8 cellular contexts compared by ENCODE assay signal in genomic region chr16:709651-710499, GRCh38. TPM values are rescaled to one million over a fixed set of nuclear protein-coding genes. Genes with fewer than 3 reads are reported as not detected.
DNase-seq lines count a peak whose midpoint lies in the region; ATAC-seq and TF ChIP-seq lines count a peak whose summit lies in the region.

No MANE protein-coding gene starts in this region.

- ATAC-seq in stimulated activated effector memory CD8-positive, alpha-beta T cell treated with anti-CD3 and anti-CD28 coated beads, Interleukin-12 subunit alpha, Interleukin-12 subunit beta, amount 100 ng/mL, for 72 hours, result no peak
- no peak for ATAC-seq in left lung

- H3K4me1 ChIP-seq in BE2C, result peaks cover 30% of the 10 kb centered on the region
- H3K4me1 ChIP-seq in hepatocyte (ENCODE audit: insufficient read depth), result peaks cover 3% of the 10 kb centered on the region
- peaks cover 3 to 20% of the 10 kb centered on the region in 2 donors for H3K4me1 ChIP-seq in left lung

- H3K27ac ChIP-seq in hepatocyte, result no peak overlapping the region
- H3K27ac ChIP-seq in left lung, result no peak overlapping the region

- H2AFZ ChIP-seq in hepatocyte, result no peak overlapping the region

- no peaks in the 10 kb centered on the region for H3K27me3 ChIP-seq in BE2C
- H3K27me3 ChIP-seq in hepatocyte, result peaks cover 54% of the 10 kb centered on the region
- H3K27me3 ChIP-seq in left lung, result peaks cover 29 to 94% of the 10 kb centered on the region in 2 donors

- H3K4me3 Mint-ChIP-seq in stimulated activated effector memory CD8-positive, alpha-beta T cell treated with anti-CD3 and anti-CD28 coated beads, Interleukin-12 subunit alpha, Interleukin-12 subunit beta, amount 100 ng/mL, for 72 hours, result no peak overlapping the region

- no peaks in the 10 kb centered on the region for H3K36me3 Mint-ChIP-seq in stimulated activated effector memory CD8-positive, alpha-beta T cell treated with anti-CD3 and anti-CD28 coated beads, Interleukin-12 subunit alpha, Interleukin-12 subunit beta, amount 100 ng/mL, for 72 hours

- H3K4me1 Mint-ChIP-seq in stimulated activated effector memory CD8-positive, alpha-beta T cell treated with anti-CD3 and anti-CD28 coated beads, Interleukin-12 subunit alpha, Interleukin-12 subunit beta, amount 100 ng/mL, for 72 hours, result peaks cover 5% of the 10 kb centered on the region

- no peak; the same call in 1 of the 2 replicates for TF ChIP-seq CTCF in BE2C (IDR thresholded peaks at IDR 0.05; ENCODE audit: low read depth, low read length)
- TF ChIP-seq CTCF in hepatocyte (IDR thresholded peaks at IDR 0.05; ENCODE audit: poor library complexity), result no peak
- TF ChIP-seq CTCF in GM13976 (IDR thresholded peaks at IDR 0.05; ENCODE audit: borderline replicate concordance, control extremely low read depth, extremely low read depth, insufficient read depth, missing control alignments), result no peak
- no peak for TF ChIP-seq CTCF in GM13977 (IDR thresholded peaks at IDR 0.05; ENCODE audit: extremely low read depth, insufficient read depth, missing control alignments)
- TF ChIP-seq CTCF in left lung (IDR thresholded peaks at IDR 0.05), result no peak

- H3K4me3 ChIP-seq in BE2C (ENCODE audit: low read depth, low read length) (peak overlapping the region; percentile 44), hepatocyte (no peak overlapping the region), left lung (no peak overlapping the region)

- no peaks in the 10 kb centered on the region for H3K79me2 ChIP-seq in hepatocyte

- DNase-seq in BE2C (peak; percentile 95), KBM-7 (peak; percentile 65), SHP77 treated with DMSO at 0.1 percent for 48 hours (lab: John Stamatoyannopoulos, UW) (peak; percentile 73), hepatocyte (ENCODE audit: low spot score) (peak; percentile 71), GM13976 (ENCODE audit: low spot score) (no peak), GM13977 (ENCODE audit: low spot score) (no peak), left lung (no peak)
- DNase-seq in stimulated activated effector memory CD8-positive, alpha-beta T cell treated with anti-CD3 and anti-CD28 coated beads, Interleukin-12 subunit alpha, Interleukin-12 subunit beta, amount 100 ng/mL, for 72 hours (ENCODE audit: low spot score in 2 of 2), result no peak

- intact Hi-C loops in left lung (cut with DNase I), result loop anchor here in 1 of 2 donors (5.0 kb wide), 1 partner anchor 72 kb away; no protein-coding TSS in a partner anchor

- WGBS in hepatocyte (ENCODE audit: low lambda C conversion rate, missing lambda C conversion rate), result 42% methylated on average over 29 of the region's 29 CpGs

- H4K20me1 ChIP-seq in hepatocyte (ENCODE audit: insufficient read depth, poor library complexity, severe bottlenecking), result no peaks in the 10 kb centered on the region

- in situ Hi-C loops in KBM-7 (cut with MboI; ENCODE audit: low pct_unique_long_range_greater_than_20kb, low sequenced_read_pairs), result loop anchor here (10.0 kb wide), 1 partner anchor 75 kb away; the partner anchor contains the start of genes CHTF18 and RPUSD1
- in situ Hi-C loops in GM13976 (cut with MboI; ENCODE audit: low sequenced_read_pairs, unreplicated experiment), result loop anchor here (5.0 kb wide), 1 partner anchor 72 kb away; no protein-coding TSS in a partner anchor
- in situ Hi-C loops in GM13977 (cut with MboI; ENCODE audit: low pct_unique_long_range_greater_than_20kb, low sequenced_read_pairs, unreplicated experiment), result loop anchor here (5.0 kb wide), 1 partner anchor 77 kb away; the partner anchor contains the start of genes CHTF18 and RPUSD1

- no peaks in the 10 kb centered on the region for H3K9me3 Mint-ChIP-seq in stimulated activated effector memory CD8-positive, alpha-beta T cell treated with anti-CD3 and anti-CD28 coated beads, Interleukin-12 subunit alpha, Interleukin-12 subunit beta, amount 100 ng/mL, for 72 hours

- H3K4me2 ChIP-seq in hepatocyte, result no peak overlapping the region

- H3K9me2 ChIP-seq in hepatocyte (replicated peaks; ENCODE audit: insufficient read depth), result no peaks in the 10 kb centered on the region

- no peak overlapping the region for H3K27ac Mint-ChIP-seq in stimulated activated effector memory CD8-positive, alpha-beta T cell treated with anti-CD3 and anti-CD28 coated beads, Interleukin-12 subunit alpha, Interleukin-12 subunit beta, amount 100 ng/mL, for 72 hours

- H3K9me3 ChIP-seq in BE2C (no peaks in the 10 kb centered on the region), hepatocyte (ENCODE audit: low read depth) (no peaks in the 10 kb centered on the region), left lung (no peaks in the 10 kb centered on the region)

- H3K36me3 ChIP-seq in BE2C, result no peaks in the 10 kb centered on the region
- H3K36me3 ChIP-seq in hepatocyte (replicated peaks; ENCODE audit: insufficient read depth, low read depth), result no peaks in the 10 kb centered on the region
- H3K36me3 ChIP-seq in left lung, result no peaks in the 10 kb centered on the region

RNA-seq across cellular contexts. Expression of gene FBXL16, which starts 4.3 kb away (rescaled TPM):
- polyA plus RNA-seq in BE2C (2012; ENCODE audit: insufficient read depth, insufficient read length, low read depth), result 94.6 TPM
- total RNA-seq in hepatocyte, result 0.07 and 0.28 TPM in 2 replicates
- polyA plus RNA-seq in hepatocyte, result 0.28 and 0.38 TPM in 2 replicates
- 1 to 10 TPM in 1 of 2 donors, under 1 TPM in 1; 0.50 to 5.7 TPM for total RNA-seq in left lung

RNA-seq across cellular contexts. Expression of gene METRN, which starts 5.0 kb away (rescaled TPM):
- 294 TPM for polyA plus RNA-seq in BE2C (2012; ENCODE audit: insufficient read depth, insufficient read length, low read depth)
- total RNA-seq in hepatocyte (8.3 and 22.7 TPM in 2 replicates), left lung (10 to 100 TPM; 37.0 to 57.3 TPM)
- 68.1 and 80.4 TPM in 2 replicates for polyA plus RNA-seq in hepatocyte

RNA-seq across cellular contexts. Expression of gene ANTKMT, which starts 11.1 kb away (rescaled TPM):
- 205 TPM for polyA plus RNA-seq in BE2C (2012; ENCODE audit: insufficient read depth, insufficient read length, low read depth)
- 32.0 and 38.8 TPM in 2 replicates for total RNA-seq in hepatocyte
- polyA plus RNA-seq in hepatocyte, result 81.0 and 81.8 TPM in 2 replicates
- 10 to 100 TPM; 45.8 to 52.9 TPM for total RNA-seq in left lung

RNA-seq across cellular contexts. Expression of gene CCDC78, which starts 16.4 kb away (rescaled TPM):
- polyA plus RNA-seq in BE2C (2012; ENCODE audit: insufficient read depth, insufficient read length, low read depth), result 26.4 TPM
- total RNA-seq in hepatocyte, result 2.2 and 3.4 TPM in 2 replicates
- polyA plus RNA-seq in hepatocyte, result 5.8 and 6.8 TPM in 2 replicates
- 10 to 100 TPM in 1 of 2 donors, under 1 TPM in 1; 0.96 to 13.7 TPM for total RNA-seq in left lung

RNA-seq across cellular contexts. Expression of gene HAGHL, which starts 17.0 kb away (rescaled TPM):
- polyA plus RNA-seq in BE2C (2012; ENCODE audit: insufficient read depth, insufficient read length, low read depth), result 205 TPM
- total RNA-seq in hepatocyte (14.5 and 15.5 TPM in 2 replicates), left lung (1 to 10 TPM; 8.7 to 9.9 TPM)
- polyA plus RNA-seq in hepatocyte, result 31.5 and 32.3 TPM in 2 replicates

Comparison
In these comparisons a context has a peak if more than half of its experiments do, and no peak if none do; other contexts are left out.
1. DNase-seq: peak in BE2C (single experiment), KBM-7 (single experiment), SHP77 treated with DMSO at 0.1 percent for 48 hours (single experiment) and hepatocyte (single experiment); none in GM13976 (single experiment), stimulated activated effector memory CD8-positive, alpha-beta T cell treated with anti-CD3 and anti-CD28 coated beads, Interleukin-12 subunit alpha, Interleukin-12 subunit beta, amount 100 ng/mL, for 72 hours (0 of 2), GM13977 (single experiment) and left lung (0 of 2).